23 cellular contexts compared by ENCODE assay signal in the genomic region with DNA sequence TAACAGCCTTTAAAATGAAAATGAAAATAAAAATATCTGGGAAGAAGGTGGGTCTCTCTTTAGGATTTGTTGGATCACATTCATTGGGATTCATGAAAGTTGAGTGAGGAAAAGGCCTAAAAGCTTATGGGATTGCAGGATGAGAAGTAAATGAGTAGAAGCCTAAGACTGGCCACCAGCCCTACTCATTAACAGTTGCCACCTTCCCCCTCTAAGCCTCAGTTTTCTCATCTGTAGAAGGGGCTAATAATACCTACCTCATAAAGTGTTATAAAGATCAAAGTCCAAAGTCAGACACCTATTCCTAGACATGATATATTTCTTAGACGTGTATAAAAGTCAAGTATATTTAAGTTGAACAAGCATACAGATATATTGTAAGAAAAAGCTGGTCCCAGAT. TPM values are rescaled to one million over a fixed set of nuclear protein-coding genes. Genes with fewer than 3 reads are reported as not detected.
"Had no signal": no experiment of that assay in that cellular context is flagged by ENCODE, and none has a peak within 500 bp of the region (broad histone marks: within the 10 kb centered on the region; RNA-seq: fewer than 3 reads in every experiment).

No MANE protein-coding gene starts in this region.

- H3K27ac Mint-ChIP-seq: IgD-negative memory B cell had no signal

- DNase-seq: KBM-7, MG63, NCI-H1092, NCI-H1105 treated with DMSO at 0.1 percent for 48 hours, NCI-H146, NCI-H1694 treated with DMSO at 0.1 percent for 48 hours, NCI-H1930, NCI-H2081 treated with DMSO at 0.1 percent for 48 hours, NCI-H2171, NCI-H226, NCI-H446, NCI-H524 treated with DMSO at 0.1 percent for 48 hours, PC-9, Peyer's patch, Right ventricle myocardium superior, SIG-M5 had no signal

- H3K9me3 ChIP-seq: MG63, SJSA1 had no signal

- H3K27ac ChIP-seq: PC-9, Peyer's patch, SJSA1, SK-N-MC had no signal

- H3K4me3 Mint-ChIP-seq: IgD-negative memory B cell had no signal

- H3K36me3 ChIP-seq: MG63, Peyer's patch, SJSA1 had no signal

- H3K27me3 ChIP-seq: MG63, Peyer's patch, SJSA1 had no signal

- H3K4me1 ChIP-seq: Peyer's patch, SJSA1 had no signal

- H2AFZ ChIP-seq: PC-9 had no signal

- H3K4me3 ChIP-seq: MG63, PC-9, Peyer's patch, SJSA1, SK-N-MC had no signal

- H3K4me2 ChIP-seq: PC-9 had no signal

RNA-seq across cellular contexts. Expression of a gene that starts 52.7 kb away (rescaled TPM):
- total RNA-seq: HT1080, LHCN-M2, OCI-LY7, PC-9, Peyer's patch, Right ventricle myocardium superior, RPMI7951, SJSA1 had no signal
